In genomic region chr19:51124729-51125128, GRCh38 we compare ENCODE assay signal across 12 cellular contexts. TPM values are rescaled to one million over a fixed set of nuclear protein-coding genes. Genes with fewer than 3 reads are reported as not detected.
DNase-seq lines count a peak whose midpoint lies in the region; ATAC-seq and TF ChIP-seq lines count a peak whose summit lies in the region.
"Had no signal": no experiment of that assay in that cellular context is flagged by ENCODE, and none has a peak within 500 bp of the region (broad histone marks: within the 10 kb centered on the region; RNA-seq: fewer than 3 reads in every experiment).

SIGLEC9 (plus strand) TSS chr19:51124906; CDS start chr19:51124975, 69 bp downstream.

- 39% methylated on average over 11 of the region's 14 CpGs for WGBS in SK-N-SH (ENCODE audit: low lambda C conversion rate)
- WGBS in endodermal cell (ENCODE audit: insufficient coverage in 1 of 2, insufficient read length in 1 of 2), 2 experiments = 91 to 94% methylated on average over 9 to 14 of the region's 14 CpGs

- H3K27me3 Mint-ChIP-seq in stimulated activated naive CD8-positive, alpha-beta T cell treated with anti-CD3 and anti-CD28 coated beads, Interleukin-15, Interleukin-2, amounts not matched to agents 100 ng/mL and 50 ng/mL, for 24 hours = no peaks in the 10 kb centered on the region
- no peaks in the 10 kb centered on the region for H3K27me3 Mint-ChIP-seq in dendritic cell treated with granulocyte-macrophage colony-stimulating factor and Interleukin-4, amounts not matched to agents 40 ng/mL and 50 ng/mL, for 4 days
- H3K27me3 Mint-ChIP-seq in naive thymus-derived CD8-positive, alpha-beta T cell = no peaks in the 10 kb centered on the region
- peaks cover 15% of the 10 kb centered on the region for H3K27me3 Mint-ChIP-seq in endodermal cell (ENCODE audit: insufficient read depth)

- no peaks in the 10 kb centered on the region for H3K79me2 ChIP-seq in SK-N-SH (ENCODE audit: insufficient read depth)

- TF ChIP-seq EP300 in SK-N-SH (IDR thresholded peaks at IDR 0.05; ENCODE audit: borderline replicate concordance in 1 of 2, low read depth in 1 of 2, low read length in 1 of 2) = no peak

- no peak for DNase-seq in stimulated activated naive CD8-positive, alpha-beta T cell treated with anti-CD3 and anti-CD28 coated beads, Interleukin-15, Interleukin-2, amounts not matched to agents 100 U/mL and 50 U/mL, for 24 hours
- no peak for DNase-seq in naive thymus-derived CD8-positive, alpha-beta T cell
- DNase-seq in SK-N-SH = no peak
- no peak for DNase-seq in NCI-H2029 (lab: John Stamatoyannopoulos, UW)
- no peak for DNase-seq in endodermal cell
- DNase-seq in DMS53 (lab: John Stamatoyannopoulos, UW) = no peak
- DNase-seq: COR-L47, NCI-H1105 treated with DMSO at 0.1 percent for 48 hours had no signal

- H3K4me1 Mint-ChIP-seq in stimulated activated naive CD8-positive, alpha-beta T cell treated with anti-CD3 and anti-CD28 coated beads, Interleukin-15, Interleukin-2, amounts not matched to agents 100 ng/mL and 50 ng/mL, for 24 hours (ENCODE audit: low read depth) = peaks cover 74% of the 10 kb centered on the region
- peaks cover 97% of the 10 kb centered on the region for H3K4me1 Mint-ChIP-seq in dendritic cell treated with granulocyte-macrophage colony-stimulating factor and Interleukin-4, amounts not matched to agents 40 ng/mL and 50 ng/mL, for 4 days (ENCODE audit: low read depth)
- H3K4me1 Mint-ChIP-seq in naive thymus-derived CD8-positive, alpha-beta T cell = peaks cover 53 to 94% (median 87%) of the 10 kb centered on the region in 4 donors
- peaks cover 2% of the 10 kb centered on the region for H3K4me1 Mint-ChIP-seq in endodermal cell

- H3K27me3 ChIP-seq in SK-N-SH (ENCODE audit: insufficient read depth) (peaks cover 72% of the 10 kb centered on the region), endodermal cell (ENCODE audit: control insufficient read depth, insufficient read depth, low read length, poor library complexity, severe bottlenecking) (no peaks in the 10 kb centered on the region)

- H3K27ac Mint-ChIP-seq in stimulated activated naive CD8-positive, alpha-beta T cell treated with anti-CD3 and anti-CD28 coated beads, Interleukin-15, Interleukin-2, amounts not matched to agents 100 ng/mL and 50 ng/mL, for 24 hours = peak within 1 kb of the TSS; percentile 83
- peak within 1 kb of the TSS; percentile 97 for H3K27ac Mint-ChIP-seq in dendritic cell treated with granulocyte-macrophage colony-stimulating factor and Interleukin-4, amounts not matched to agents 40 ng/mL and 50 ng/mL, for 4 days
- H3K27ac Mint-ChIP-seq in naive thymus-derived CD8-positive, alpha-beta T cell = peak within 1 kb of the TSS; percentile 92 to 97 (median 94)
- no peak within 1 kb of the TSS for H3K27ac Mint-ChIP-seq in endodermal cell

- H3K4me3 Mint-ChIP-seq in stimulated activated naive CD8-positive, alpha-beta T cell treated with anti-CD3 and anti-CD28 coated beads, Interleukin-15, Interleukin-2, amounts not matched to agents 100 ng/mL and 50 ng/mL, for 24 hours = peak within 1 kb of the TSS; percentile 40
- peak within 1 kb of the TSS; percentile 88 for H3K4me3 Mint-ChIP-seq in dendritic cell treated with granulocyte-macrophage colony-stimulating factor and Interleukin-4, amounts not matched to agents 40 ng/mL and 50 ng/mL, for 4 days
- peak within 1 kb of the TSS; percentile 53 to 89 (median 81) for H3K4me3 Mint-ChIP-seq in naive thymus-derived CD8-positive, alpha-beta T cell
- no peak within 1 kb of the TSS for H3K4me3 Mint-ChIP-seq in endodermal cell

- H3K9me3 ChIP-seq in SK-N-SH (no peaks in the 10 kb centered on the region), endodermal cell (ENCODE audit: control insufficient read depth, low read length) (no peaks in the 10 kb centered on the region)

- no peaks in the 10 kb centered on the region for H3K4me1 ChIP-seq in SK-N-SH (ENCODE audit: control insufficient read depth in 1 of 2, insufficient read depth in 2 of 2, low read depth in 1 of 2, low read length in 1 of 2)
- no peaks in the 10 kb centered on the region for H3K4me1 ChIP-seq in endodermal cell (ENCODE audit: control insufficient read depth, insufficient read depth, low read length)

- H3K9me3 Mint-ChIP-seq in stimulated activated naive CD8-positive, alpha-beta T cell treated with anti-CD3 and anti-CD28 coated beads, Interleukin-15, Interleukin-2, amounts not matched to agents 100 ng/mL and 50 ng/mL, for 24 hours = no peaks in the 10 kb centered on the region
- no peaks in the 10 kb centered on the region for H3K9me3 Mint-ChIP-seq in dendritic cell treated with granulocyte-macrophage colony-stimulating factor and Interleukin-4, amounts not matched to agents 40 ng/mL and 50 ng/mL, for 4 days
- peaks cover 0 to 2% (median 0%) of the 10 kb centered on the region in 9 donors for H3K9me3 Mint-ChIP-seq in naive thymus-derived CD8-positive, alpha-beta T cell
- H3K9me3 Mint-ChIP-seq in endodermal cell = no peaks in the 10 kb centered on the region

- POLR2A ChIA-PET in naive thymus-derived CD8-positive, alpha-beta T cell (lab: Charles Lee) = interaction anchor here (1.2 to 3.3 kb wide), 3 partner anchors 7 to 34 kb away, joined by 5 to 19 read pairs (median 12); no protein-coding TSS in a partner anchor
- POLR2A ChIA-PET in SK-N-SH (lab: Yijun Ruan, JAX) = no interaction called here

- no peak within 1 kb of the TSS for H2AFZ ChIP-seq in SK-N-SH (ENCODE audit: low read depth)

- H3K9ac ChIP-seq in SK-N-SH = no peak within 1 kb of the TSS
- H3K9ac ChIP-seq in endodermal cell (ENCODE audit: extremely low read depth, low read length, poor library complexity, severe bottlenecking) = no peak within 1 kb of the TSS

- CTCF ChIA-PET in SK-N-SH (lab: Yijun Ruan, JAX) = no interaction called here

- intact Hi-C loops in dendritic cell treated with granulocyte-macrophage colony-stimulating factor and Interleukin-4, amounts not matched to agents 40 ng/mL and 50 ng/mL, for 4 days (cut with micrococcal nuclease) = loop anchor here (2.0 kb wide), 1 partner anchor 16 kb away; the partner anchor contains the start of gene CTU1

- no peaks in the 10 kb centered on the region for H3K36me3 Mint-ChIP-seq in stimulated activated naive CD8-positive, alpha-beta T cell treated with anti-CD3 and anti-CD28 coated beads, Interleukin-15, Interleukin-2, amounts not matched to agents 100 ng/mL and 50 ng/mL, for 24 hours (ENCODE audit: low read depth)
- peaks cover 51% of the 10 kb centered on the region for H3K36me3 Mint-ChIP-seq in dendritic cell treated with granulocyte-macrophage colony-stimulating factor and Interleukin-4, amounts not matched to agents 40 ng/mL and 50 ng/mL, for 4 days (ENCODE audit: low read depth)
- H3K36me3 Mint-ChIP-seq in naive thymus-derived CD8-positive, alpha-beta T cell = peaks cover 0 to 2% (median 0%) of the 10 kb centered on the region in 3 donors
- H3K36me3 Mint-ChIP-seq in endodermal cell (ENCODE audit: low read depth) = no peaks in the 10 kb centered on the region

- H3K4me3 ChIP-seq in SK-N-SH (ENCODE audit: low read depth in 2 of 2, low read length in 1 of 2) (no peak within 1 kb of the TSS), endodermal cell (ENCODE audit: low read length) (no peak within 1 kb of the TSS)

- no peak for ATAC-seq in stimulated activated naive CD8-positive, alpha-beta T cell treated with anti-CD3 and anti-CD28 coated beads, Interleukin-15, Interleukin-2, amounts not matched to agents 100 U/mL and 50 U/mL, for 24 hours
- no peak for ATAC-seq in naive thymus-derived CD8-positive, alpha-beta T cell

- H3K4me2 ChIP-seq in SK-N-SH = no peak within 1 kb of the TSS

- H3K27ac ChIP-seq in SK-N-SH (ENCODE audit: low read depth in 2 of 2, low read length in 1 of 2) (no peak within 1 kb of the TSS), endodermal cell (ENCODE audit: low read depth, low read length) (no peak within 1 kb of the TSS)

- TF ChIP-seq RAD21 in SK-N-SH (IDR thresholded peaks at IDR 0.05; ENCODE audit: low read length) = no peak

- H3K36me3 ChIP-seq in SK-N-SH (replicated peaks in 1 of 2; ENCODE audit: control insufficient read depth in 1 of 2, insufficient read depth in 2 of 2, low read length in 1 of 2) (no peaks in the 10 kb centered on the region), endodermal cell (ENCODE audit: control insufficient read depth, insufficient read depth, low read length) (no peaks in the 10 kb centered on the region)

- no peaks in the 10 kb centered on the region for H4K20me1 ChIP-seq in SK-N-SH (ENCODE audit: insufficient read depth)

- TF ChIP-seq CTCF in SK-N-SH (IDR thresholded peaks at IDR 0.05) (no peak), endodermal cell (conservative IDR thresholded peaks at IDR 0.05) (no peak)

- no peaks in the 10 kb centered on the region for H3F3A ChIP-seq in SK-N-SH (replicated peaks; ENCODE audit: insufficient read depth)

- no peaks in the 10 kb centered on the region for H3K9me2 ChIP-seq in SK-N-SH

TF ChIP-seq in SK-N-SH, 30 proteins besides CTCF, POLR2A, EP300 and RAD21:
- no peak for TF ChIP-seq MXI1 (IDR thresholded peaks at IDR 0.05; ENCODE audit: low read depth, low read length)

RNA-seq across cellular contexts. Expression of gene SIGLEC9, which starts in this region (rescaled TPM):
- total RNA-seq in naive thymus-derived CD8-positive, alpha-beta T cell = 1 to 10 TPM; 1.3 to 2.4 TPM
- polyA plus RNA-seq in naive thymus-derived CD8-positive, alpha-beta T cell = 1 to 10 TPM in 1 of 3 donors, under 1 TPM in 2; 0.32 to 1.5 (median 0.83) TPM
- polyA plus RNA-seq in SK-N-SH (2012; rRNA removed) = not detected in 2 replicates
- 0.01 TPM in 2 replicates for polyA plus RNA-seq in SK-N-SH (2012; cell fraction: cytosol; rRNA removed)
- polyA plus RNA-seq in SK-N-SH (2012; cell fraction: nucleus; rRNA removed) = not detected in 2 replicates
- not detected for total RNA-seq in endodermal cell
- not detected for polyA plus RNA-seq in endodermal cell (2013, experiment 1 of 2)
- polyA plus RNA-seq in endodermal cell (2013, experiment 2 of 2) = not detected
- total RNA-seq: bronchial epithelial cell, fibroblast of villous mesenchyme had no signal
